ENCODE assay signal across 18 cellular contexts in the genomic region with DNA sequence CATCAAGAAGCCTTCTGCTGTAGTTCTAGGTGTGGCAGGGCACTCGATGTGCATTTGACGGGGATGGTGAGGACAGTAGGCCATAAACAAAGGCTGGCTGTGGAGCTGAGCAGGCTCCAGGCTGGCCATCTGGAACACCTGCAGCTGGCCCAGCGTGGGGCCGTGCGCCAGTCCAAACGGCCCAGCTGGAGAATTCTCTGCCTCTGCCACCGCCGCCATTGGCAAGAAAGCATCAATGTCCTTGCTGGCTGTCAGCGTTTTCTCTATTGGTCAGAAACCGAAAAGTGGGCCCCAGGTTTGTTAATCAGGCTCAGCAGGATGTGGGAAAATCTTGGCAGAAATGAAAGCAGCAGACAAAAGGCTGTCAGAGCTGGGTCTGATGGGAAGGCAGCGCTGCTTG. TPM values are rescaled to one million over a fixed set of nuclear protein-coding genes. Genes with fewer than 3 reads are reported as not detected.
DNase-seq lines count a peak whose midpoint lies in the region; ATAC-seq, FAIRE-seq and TF ChIP-seq lines count a peak whose summit lies in the region.
"Had no signal": no experiment of that assay in that cellular context is flagged by ENCODE, and none has a peak within 500 bp of the region (broad histone marks: within the 10 kb centered on the region; RNA-seq: fewer than 3 reads in every experiment).

No MANE protein-coding gene starts in this region.

- H3K4me3 Mint-ChIP-seq in neural crest cell, result no peak overlapping the region
- H3K4me3 Mint-ChIP-seq: activated T-cell treated with anti-CD3 and anti-CD28 coated beads, Interleukin-2, amount 50 U/mL, for 4 hours had no signal

- H3K9me3 Mint-ChIP-seq in neural crest cell, result peaks cover 3% of the 10 kb centered on the region
- H3K9me3 Mint-ChIP-seq: activated naive CD4-positive, alpha-beta T cell treated with anti-CD3 and anti-CD28 coated beads, Interleukin-2, amount 50 U/mL, for 72 hours; activated T-cell treated with anti-CD3 and anti-CD28 coated beads, Interleukin-2, amount 50 U/mL, for 4 hours had no signal

- FAIRE-seq in GM19239 (lab: Jason Lieb, UNC), result no peak
- FAIRE-seq: HTR-8/SVneo had no signal

- peak overlapping the region; percentile 23 for H3K27ac Mint-ChIP-seq in neural crest cell (ENCODE audit: unreplicated experiment)
- H3K27ac Mint-ChIP-seq: activated naive CD4-positive, alpha-beta T cell treated with anti-CD3 and anti-CD28 coated beads, Interleukin-2, amount 50 U/mL, for 72 hours had no signal

- H3K4me3 ChIP-seq in astrocyte of the spinal cord (ENCODE audit: low read depth, low read length), result no peak overlapping the region
- H3K4me3 ChIP-seq: sigmoid colon, SK-N-MC had no signal

- in situ Hi-C loops in astrocyte of the spinal cord (cut with HindIII; ENCODE audit: low sequenced_read_pairs), result no loop called here

- TF ChIP-seq CTCF in astrocyte of the spinal cord (IDR thresholded peaks at IDR 0.05; ENCODE audit: low read depth, low read length) (no peak), neural crest cell (conservative IDR thresholded peaks at IDR 0.05) (no peak)

- H3K4me1 Mint-ChIP-seq in neural crest cell, result peaks cover 4% of the 10 kb centered on the region

- peak; percentile 28 for DNase-seq in DMS 273 treated with DMSO at 0.1 percent for 48 hours (lab: John Stamatoyannopoulos, UW)
- DNase-seq in NCI-H2107 treated with DMSO at 0.1 percent for 48 hours (lab: John Stamatoyannopoulos, UW; ENCODE audit: unreplicated experiment), result peak; percentile 31
- peak; percentile 26 for DNase-seq in astrocyte of the spinal cord (ENCODE audit: low read depth, low spot score)
- no peak for DNase-seq in neural crest cell (ENCODE audit: low read depth, low spot score)
- DNase-seq in cardiac septum (ENCODE audit: low spot score), result no peak
- DNase-seq in GM19239 (ENCODE audit: insufficient read length, low spot score), result no peak
- DNase-seq in activated effector memory CD4-positive, alpha-beta T cell treated with anti-CD3 and anti-CD28 coated beads, Interleukin-2, amount 50 U/mL, for 16 hours, result no peak
- DNase-seq: activated CD4-positive, alpha-beta T cell treated with anti-CD3 and anti-CD28 coated beads, Interleukin-2, amount 50 U/mL, for 4 hours; activated T-cell treated with anti-CD3 and anti-CD28 coated beads, Interleukin-2, amount 50 U/mL, for 4 hours; effector memory CD4-positive, alpha-beta T cell; kidney glomerular epithelial cell; MM.1S; sigmoid colon; stimulated activated CD4-positive, alpha-beta T cell treated with anti-CD3 and anti-CD28 coated beads, Interleukin-1b, Interleukin-23, amount 100 ng/mL, for 48 hours had no signal

- no peak for ATAC-seq in HG02588 (IDR thresholded peaks at IDR 0.05; ENCODE audit: unreplicated experiment)
- ATAC-seq: activated naive CD4-positive, alpha-beta T cell treated with anti-CD3 and anti-CD28 coated beads, Interleukin-2, amount 50 U/mL, for 72 hours; activated T-cell treated with anti-CD3 and anti-CD28 coated beads, Interleukin-2, amount 50 U/mL, for 4 hours had no signal

- H3K27me3 Mint-ChIP-seq in neural crest cell (ENCODE audit: low read depth), result no peaks in the 10 kb centered on the region

- no peaks in the 10 kb centered on the region for H3K36me3 Mint-ChIP-seq in neural crest cell (ENCODE audit: low read depth)
- H3K36me3 Mint-ChIP-seq: activated naive CD4-positive, alpha-beta T cell treated with anti-CD3 and anti-CD28 coated beads, Interleukin-2, amount 50 U/mL, for 72 hours had no signal

- intact Hi-C loops in cardiac septum (cut with DNase I), result no loop called here

RNA-seq across cellular contexts. Expression of a gene that starts 24.0 kb away (rescaled TPM):
- total RNA-seq in neural crest cell (46.7 and 52.6 TPM in 2 replicates), cardiac septum (84.3 TPM)

Comparison
In these comparisons a context has a peak if more than half of its experiments do, and no peak if none do; other contexts are left out.
1. DNase-seq: peak in DMS 273 treated with DMSO at 0.1 percent for 48 hours (single experiment), NCI-H2107 treated with DMSO at 0.1 percent for 48 hours (single experiment) and astrocyte of the spinal cord (single experiment); none in neural crest cell (single experiment), cardiac septum (single experiment), GM19239 (single experiment) and activated effector memory CD4-positive, alpha-beta T cell treated with anti-CD3 and anti-CD28 coated beads, Interleukin-2, amount 50 U/mL, for 16 hours (single experiment).